In genomic region chrX:149286940-149287349, GRCh38 we compare ENCODE assay signal across 1 cellular context.
TF ChIP-seq lines count a peak whose summit lies in the region.

No MANE protein-coding gene starts in this region.

TF ChIP-seq in H1, 55 proteins besides CTCF, POLR2A, EP300 and RAD21 (continued from another document):
- TF ChIP-seq CEBPB (IDR thresholded peaks at IDR 0.05; ENCODE audit: low read depth, low read length) (no peak), ATF2 (IDR thresholded peaks at IDR 0.05; ENCODE audit: low read length) (no peak), CTBP2 (IDR thresholded peaks at IDR 0.05; ENCODE audit: borderline replicate concordance, insufficient read depth, insufficient read length, low read length) (no peak), HDAC6 (IDR thresholded peaks at IDR 0.05; ENCODE audit: low read depth, low read length) (no peak), SRF (IDR thresholded peaks at IDR 0.05; ENCODE audit: low read depth, low read length) (no peak), JUND (IDR thresholded peaks at IDR 0.05; ENCODE audit: low read length) (no peak), TEAD4 (IDR thresholded peaks at IDR 0.05; ENCODE audit: low read depth, low read length) (no peak), BRCA1 (IDR thresholded peaks at IDR 0.05; ENCODE audit: low read depth, low read length) (no peak), SUZ12 (IDR thresholded peaks at IDR 0.05; ENCODE audit: low read length) (no peak), TAF7 (optimal IDR thresholded peaks at IDR 0.05; ENCODE audit: borderline replicate concordance, low read depth, low read length) (no peak), CBX8 (IDR thresholded peaks at IDR 0.05; ENCODE audit: borderline replicate concordance, low read depth, low read length) (no peak)
- TF ChIP-seq, protein P1, sequence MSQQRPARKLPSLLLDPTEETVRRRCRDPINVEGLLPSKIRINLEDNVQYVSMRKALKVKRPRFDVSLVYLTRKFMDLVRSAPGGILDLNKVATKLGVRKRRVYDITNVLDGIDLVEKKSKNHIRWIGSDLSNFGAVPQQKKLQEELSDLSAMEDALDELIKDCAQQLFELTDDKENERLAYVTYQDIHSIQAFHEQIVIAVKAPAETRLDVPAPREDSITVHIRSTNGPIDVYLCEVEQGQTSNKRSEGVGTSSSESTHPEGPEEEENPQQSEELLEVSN (IDR thresholded peaks at IDR 0.05), result no peak
